In the genomic region with DNA sequence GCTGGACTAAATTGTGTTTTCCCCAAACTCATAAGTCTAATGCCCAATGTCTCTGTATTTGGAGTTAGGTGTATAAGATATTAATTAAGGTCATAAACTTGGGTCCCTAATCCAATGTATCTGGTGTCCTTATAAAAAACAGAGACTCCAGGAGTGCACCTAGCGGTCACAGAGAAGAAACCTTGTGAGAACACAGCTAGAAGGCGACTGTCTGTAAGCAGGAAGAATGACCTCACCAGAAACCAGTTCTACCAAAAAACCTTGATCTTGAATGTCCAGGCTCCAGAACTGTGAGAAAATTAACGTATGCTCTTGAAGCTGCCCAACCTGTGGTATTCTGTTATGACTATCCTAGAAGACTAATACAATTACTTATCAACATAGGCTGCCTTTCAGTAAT, we compare ENCODE assay signal across 17 cellular contexts.
"Had no signal": no experiment of that assay in that cellular context is flagged by ENCODE, and none has a peak within 500 bp of the region (broad histone marks: within the 10 kb centered on the region; RNA-seq: fewer than 3 reads in every experiment).

No MANE protein-coding gene starts in this region.

- H3K27me3 ChIP-seq: heart left ventricle, neutrophil, right atrium auricular region, sigmoid colon, stomach had no signal

- H3K4me1 ChIP-seq: heart left ventricle, right atrium auricular region, sigmoid colon, stomach had no signal

- H3K27ac ChIP-seq: coronary artery, heart left ventricle, neutrophil, right atrium auricular region, sigmoid colon, skin epidermis, stomach, thoracic aorta had no signal

- H3K9me3 ChIP-seq: heart left ventricle, neutrophil, right atrium auricular region, sigmoid colon, stomach, thoracic aorta had no signal

- FAIRE-seq: urothelium cell line had no signal

- H3K36me3 ChIP-seq: heart left ventricle, neutrophil, right atrium auricular region, sigmoid colon, stomach, thoracic aorta had no signal

- H3K4me3 ChIP-seq: coronary artery, heart left ventricle, mucosa of descending colon, right atrium auricular region, sigmoid colon, skin epidermis, stomach, thoracic aorta had no signal

- DNase-seq: effector CD4-positive, alpha-beta T cell; heart left ventricle; hippocampal formation; mammary epithelial cell; mucosa of descending colon; naive thymus-derived CD8-positive, alpha-beta T cell; sigmoid colon; stimulated activated naive CD4-positive, alpha-beta T cell; stomach; substantia nigra; trophoblast cell had no signal
